ENCODE assay signal across 8 cellular contexts in the genomic region with DNA sequence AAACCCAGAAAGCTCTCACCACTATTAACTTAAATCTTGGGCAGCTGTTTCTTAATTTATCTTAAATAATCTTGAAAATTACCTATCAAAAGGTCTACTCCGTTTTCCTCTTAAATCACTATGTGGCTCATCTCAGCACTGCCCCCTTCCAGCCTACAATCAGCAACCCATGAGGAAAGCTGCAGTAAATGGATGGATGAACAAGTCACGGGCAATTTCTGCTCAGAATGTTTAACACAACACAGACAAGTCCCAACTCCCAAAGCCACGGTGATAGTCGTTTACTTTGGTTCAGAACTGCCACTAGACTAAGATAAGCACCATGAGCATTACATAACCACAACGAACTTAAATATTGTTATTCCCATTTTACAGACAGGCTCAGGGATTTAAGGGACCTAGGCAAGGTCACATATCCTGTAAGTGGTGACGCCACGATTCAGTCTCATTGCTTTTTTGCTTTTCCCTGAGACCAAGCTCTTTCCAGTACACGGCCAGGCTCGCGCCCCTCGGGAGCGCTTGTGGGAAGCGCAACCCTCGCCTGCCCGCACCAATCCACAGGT. TPM values are rescaled to one million over a fixed set of nuclear protein-coding genes. Genes with fewer than 3 reads are reported as not detected.
DNase-seq lines count a peak whose midpoint lies in the region; ATAC-seq and TF ChIP-seq lines count a peak whose summit lies in the region.

No MANE protein-coding gene starts in this region.

- DNase-seq in heart right ventricle (no peak), cardiac septum (ENCODE audit: low spot score) (no peak), HL-60 (ENCODE audit: low read depth in 1 of 2, low spot score in 1 of 2) (no peak), glutamatergic neuron (no peak), sigmoid colon (no peak), epidermal melanocyte (ENCODE audit: insufficient read length, low spot score) (no peak)
- no peak for DNase-seq in activated T-helper 2 cell treated with anti-CD3 and anti-CD28 coated beads, Interferon-gamma antibody, Interleukin-2, Interleukin-4, amounts not matched to agents 10 μg/mL and 5 μg/mL and 100 μg/mL, durations not matched to agents 14 hours and 24 hours and 36 hours (ENCODE audit: low spot score)

- peaks cover 0 to 30% (median 0%) of the 10 kb centered on the region in 9 donors for H3K36me3 ChIP-seq in heart right ventricle
- no peaks in the 10 kb centered on the region for H3K36me3 ChIP-seq in sigmoid colon

- H3K36me3 Mint-ChIP-seq in activated T-helper 2 cell treated with anti-CD3 and anti-CD28 coated beads, Interferon-gamma antibody, Interleukin-2, Interleukin-4, amounts not matched to agents 10 μg/mL and 5 μg/mL and 100 μg/mL, durations not matched to agents 14 hours and 24 hours and 36 hours (ENCODE audit: low read depth) = peaks cover 32% of the 10 kb centered on the region
- H3K36me3 Mint-ChIP-seq in glutamatergic neuron (ENCODE audit: unreplicated experiment) = no peaks in the 10 kb centered on the region

- H3K9me3 ChIP-seq in heart right ventricle (no peaks in the 10 kb centered on the region), sigmoid colon (no peaks in the 10 kb centered on the region)

- intact Hi-C loops in heart right ventricle (cut with DNase I) = loop anchor here in 2 of 10 donors (2.0 kb wide), 2 partner anchors 23 kb away; partner anchors contain the start of genes NDUFB6 (in 2 of the 2) and RIGI (in 1 of the 2)
- intact Hi-C loops in cardiac septum (cut with DNase I) = loop anchor here (2.0 kb wide), 1 partner anchor 23 kb away; the partner anchor contains the start of gene RIGI
- intact Hi-C loops in activated T-helper 2 cell treated with anti-CD3 and anti-CD28 coated beads, Interferon-gamma antibody, Interleukin-2, Interleukin-4, amounts not matched to agents 10 μg/mL and 5 μg/mL and 100 μg/mL, durations not matched to agents 14 hours and 24 hours and 36 hours (cut with micrococcal nuclease) = loop anchor here (5.0 kb wide), 1 partner anchor 1203 kb away; no protein-coding TSS in a partner anchor
- intact Hi-C loops in sigmoid colon (cut with DNase I) = loop anchor here (2.0 kb wide), 2 partner anchors 23 kb away; partner anchors contain the start of genes NDUFB6 and RIGI

- no peak for TF ChIP-seq POLR2A in sigmoid colon (IDR thresholded peaks at IDR 0.05)

- H3K9me3 Mint-ChIP-seq in activated T-helper 2 cell treated with anti-CD3 and anti-CD28 coated beads, Interferon-gamma antibody, Interleukin-2, Interleukin-4, amounts not matched to agents 10 μg/mL and 5 μg/mL and 100 μg/mL, durations not matched to agents 14 hours and 24 hours and 36 hours = no peaks in the 10 kb centered on the region
- H3K9me3 Mint-ChIP-seq in glutamatergic neuron (ENCODE audit: unreplicated experiment) = peaks cover 8% of the 10 kb centered on the region

- peaks cover 34% of the 10 kb centered on the region for H3K4me1 Mint-ChIP-seq in activated T-helper 2 cell treated with anti-CD3 and anti-CD28 coated beads, Interferon-gamma antibody, Interleukin-2, Interleukin-4, amounts not matched to agents 10 μg/mL and 5 μg/mL and 100 μg/mL, durations not matched to agents 14 hours and 24 hours and 36 hours (ENCODE audit: low read depth)
- H3K4me1 Mint-ChIP-seq in glutamatergic neuron (ENCODE audit: low read depth, unreplicated experiment) = peaks cover 10% of the 10 kb centered on the region

- H3K4me3 Mint-ChIP-seq in activated T-helper 2 cell treated with anti-CD3 and anti-CD28 coated beads, Interferon-gamma antibody, Interleukin-2, Interleukin-4, amounts not matched to agents 10 μg/mL and 5 μg/mL and 100 μg/mL, durations not matched to agents 14 hours and 24 hours and 36 hours (ENCODE audit: low read depth) = peak overlapping the region; percentile 91
- H3K4me3 Mint-ChIP-seq in glutamatergic neuron (ENCODE audit: unreplicated experiment) = peak overlapping the region; percentile 95

- H3K27ac ChIP-seq in heart right ventricle (peak overlapping the region; percentile 90 to 98 (median 96)), HL-60 (replicated peaks) (no peak overlapping the region), sigmoid colon (peak overlapping the region; percentile 89 to 99 (median 94))

- peak in 1 of 8 donors; percentile 0 for ATAC-seq in heart right ventricle
- no peak for ATAC-seq in GM21825 (IDR thresholded peaks at IDR 0.05; ENCODE audit: unreplicated experiment)

- TF ChIP-seq CTCF in heart right ventricle (IDR thresholded peaks at IDR 0.05) = no peak
- TF ChIP-seq CTCF in HL-60 (IDR thresholded peaks at IDR 0.05; ENCODE audit: insufficient read depth, low read length) = no peak
- no peak for TF ChIP-seq CTCF in glutamatergic neuron (IDR thresholded peaks at IDR 0.05; ENCODE audit: partially characterized antibody, unreplicated experiment)
- TF ChIP-seq CTCF in sigmoid colon (IDR thresholded peaks at IDR 0.05) = no peak

- H3K27ac Mint-ChIP-seq in activated T-helper 2 cell treated with anti-CD3 and anti-CD28 coated beads, Interferon-gamma antibody, Interleukin-2, Interleukin-4, amounts not matched to agents 10 μg/mL and 5 μg/mL and 100 μg/mL, durations not matched to agents 14 hours and 24 hours and 36 hours = peak overlapping the region; percentile 60
- peak overlapping the region; percentile 69 for H3K27ac Mint-ChIP-seq in glutamatergic neuron (ENCODE audit: unreplicated experiment)

- H3K4me3 ChIP-seq in heart right ventricle = peak overlapping the region; percentile 55 to 96 (median 82)
- peak overlapping the region; percentile 78 for H3K4me3 ChIP-seq in HL-60 (replicated peaks; ENCODE audit: insufficient read depth, low read length)
- peak overlapping the region; percentile 62 to 93 (median 84) for H3K4me3 ChIP-seq in sigmoid colon

- no peaks in the 10 kb centered on the region for H3K27me3 ChIP-seq in heart right ventricle
- H3K27me3 ChIP-seq in HL-60 (ENCODE audit: insufficient read depth, poor library complexity, severe bottlenecking) = no peaks in the 10 kb centered on the region
- no peaks in the 10 kb centered on the region for H3K27me3 ChIP-seq in sigmoid colon

- H3K4me1 ChIP-seq in heart right ventricle (peaks cover 0 to 45% (median 25%) of the 10 kb centered on the region in 9 donors), sigmoid colon (peaks cover 0 to 32% (median 27%) of the 10 kb centered on the region in 4 donors)

- TF ChIP-seq EP300 in sigmoid colon (IDR thresholded peaks at IDR 0.05) = no peak

- 3 to 4% methylated on average over 15 of the region's 15 CpGs for WGBS in heart right ventricle, 2 donors
- WGBS in sigmoid colon, 2 donors = 2 to 5% methylated on average over 15 of the region's 15 CpGs

- no peaks in the 10 kb centered on the region for H3K27me3 Mint-ChIP-seq in activated T-helper 2 cell treated with anti-CD3 and anti-CD28 coated beads, Interferon-gamma antibody, Interleukin-2, Interleukin-4, amounts not matched to agents 10 μg/mL and 5 μg/mL and 100 μg/mL, durations not matched to agents 14 hours and 24 hours and 36 hours (ENCODE audit: low read depth)
- peaks cover 6% of the 10 kb centered on the region for H3K27me3 Mint-ChIP-seq in glutamatergic neuron (ENCODE audit: unreplicated experiment)

RNA-seq across cellular contexts. Expression of gene SMIM27, which starts 2.0 kb away (rescaled TPM):
- total RNA-seq in heart right ventricle (10 to 100 TPM; 11.3 to 19.6 (median 16.2) TPM), cardiac septum (15.7 TPM), glutamatergic neuron (ENCODE audit: unreplicated experiment) (7.8 TPM), sigmoid colon (10 to 100 TPM in 1 of 4 donors, 1 to 10 TPM in 3; 1.8 to 10.5 (median 5.0) TPM)
- polyA plus RNA-seq in heart right ventricle (1 to 10 TPM; 3.6 to 6.4 TPM), sigmoid colon (10 to 100 TPM in 2 of 3 donors, 1 to 10 TPM in 1; 6.6 to 20.4 (median 12.3) TPM)
- total RNA-seq in activated T-helper 2 cell treated with anti-CD3 and anti-CD28 coated beads, Interferon-gamma antibody, Interleukin-2, Interleukin-4, amounts not matched to agents 10 μg/mL and 5 μg/mL and 100 μg/mL, durations not matched to agents 14 hours and 24 hours and 36 hours = 14.2 and 15.5 TPM in 2 replicates

RNA-seq across cellular contexts. Expression of gene TOPORS, which starts 2.3 kb away (rescaled TPM):
- total RNA-seq in heart right ventricle = 10 to 100 TPM in 3 of 10 donors, 1 to 10 TPM in 7; 7.4 to 11.1 (median 9.1) TPM
- polyA plus RNA-seq in heart right ventricle = 1 to 10 TPM; 4.4 to 6.4 TPM
- total RNA-seq in cardiac septum = 8.5 TPM
- total RNA-seq in activated T-helper 2 cell treated with anti-CD3 and anti-CD28 coated beads, Interferon-gamma antibody, Interleukin-2, Interleukin-4, amounts not matched to agents 10 μg/mL and 5 μg/mL and 100 μg/mL, durations not matched to agents 14 hours and 24 hours and 36 hours = 15.7 and 16.2 TPM in 2 replicates
- 13.9 TPM for total RNA-seq in glutamatergic neuron (ENCODE audit: unreplicated experiment)
- 10 to 100 TPM; 23.5 to 27.5 (median 23.7) TPM for total RNA-seq in sigmoid colon
- 1 to 10 TPM; 7.7 to 9.0 (median 8.1) TPM for polyA plus RNA-seq in sigmoid colon

RNA-seq across cellular contexts. Expression of gene NDUFB6, which starts 22.8 kb away (rescaled TPM):
- 100 to 1,000 TPM; 101 to 186 (median 136) TPM for total RNA-seq in heart right ventricle
- 100 to 1,000 TPM in 1 of 2 donors, 10 to 100 TPM in 1; 52.2 to 105 TPM for polyA plus RNA-seq in heart right ventricle
- 113 TPM for total RNA-seq in cardiac septum
- 43.9 and 47.4 TPM in 2 replicates for total RNA-seq in activated T-helper 2 cell treated with anti-CD3 and anti-CD28 coated beads, Interferon-gamma antibody, Interleukin-2, Interleukin-4, amounts not matched to agents 10 μg/mL and 5 μg/mL and 100 μg/mL, durations not matched to agents 14 hours and 24 hours and 36 hours
- total RNA-seq in glutamatergic neuron (ENCODE audit: unreplicated experiment) = 30.7 TPM
- total RNA-seq in sigmoid colon = 10 to 100 TPM; 37.7 to 97.6 (median 57.0) TPM
- 10 to 100 TPM; 41.7 to 91.8 (median 66.1) TPM for polyA plus RNA-seq in sigmoid colon

RNA-seq across cellular contexts. Expression of gene RIGI, which starts 24.1 kb away (rescaled TPM):
- total RNA-seq in heart right ventricle (10 to 100 TPM in 1 of 10 donors, 1 to 10 TPM in 9; 3.0 to 15.2 (median 5.0) TPM), cardiac septum (2.8 TPM), glutamatergic neuron (ENCODE audit: unreplicated experiment) (3.0 TPM), sigmoid colon (10 to 100 TPM in 3 of 4 donors, 1 to 10 TPM in 1; 9.4 to 19.6 (median 13.9) TPM)
- polyA plus RNA-seq in heart right ventricle (1 to 10 TPM; 1.5 to 2.3 TPM), sigmoid colon (10 to 100 TPM in 1 of 3 donors, 1 to 10 TPM in 2; 4.4 to 11.0 (median 6.0) TPM)
- 4.8 and 5.0 TPM in 2 replicates for total RNA-seq in activated T-helper 2 cell treated with anti-CD3 and anti-CD28 coated beads, Interferon-gamma antibody, Interleukin-2, Interleukin-4, amounts not matched to agents 10 μg/mL and 5 μg/mL and 100 μg/mL, durations not matched to agents 14 hours and 24 hours and 36 hours
